In the genomic region with DNA sequence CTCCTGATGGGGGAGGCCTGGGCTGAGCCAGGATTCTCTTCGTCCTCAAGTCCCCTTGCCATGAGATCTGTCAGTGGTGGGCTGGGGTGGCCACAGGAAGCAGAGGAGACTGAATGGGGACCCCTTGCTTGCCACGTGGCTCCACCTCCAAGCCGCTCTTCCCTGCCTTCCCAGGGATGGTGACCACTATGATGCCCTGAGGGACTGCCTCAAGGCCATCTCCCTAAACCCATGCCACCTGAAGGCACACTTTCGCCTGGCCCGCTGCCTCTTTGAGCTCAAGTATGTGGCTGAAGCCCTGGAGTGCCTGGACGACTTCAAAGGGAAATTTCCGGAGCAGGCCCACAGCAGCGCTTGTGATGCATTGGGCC, we compare ENCODE assay signal across 1 cellular context.
TF ChIP-seq lines count a peak whose summit lies in the region.

No MANE protein-coding gene starts in this region.

TF ChIP-seq in K562, 482 proteins besides CTCF, POLR2A, EP300 and RAD21:
- TF ChIP-seq TBL1XR1 (IDR thresholded peaks at IDR 0.05; ENCODE audit: low read length in 2 of 2) = peak in 1 of 2 experiments; percentile 9; a peak in 1 of 4 replicates
- no peak for TF ChIP-seq GATAD2B (IDR thresholded peaks at IDR 0.05; ENCODE audit: borderline replicate concordance)
- TF ChIP-seq PHB (CRISPR knock-in tag; IDR thresholded peaks at IDR 0.05) = 0 out of 2 replicates have a peak, but pooled peaks have one; percentile 2
- TF ChIP-seq NR4A1 (CRISPR knock-in tag; IDR thresholded peaks at IDR 0.05) = peak; percentile 11; the same call in 1 of the 2 replicates
- no peak for TF ChIP-seq NR4A1 (tag; IDR thresholded peaks at IDR 0.05)
- TF ChIP-seq RBM14 (IDR thresholded peaks at IDR 0.05; ENCODE audit: borderline replicate concordance, insufficient read depth, low read depth, low read length) = no peak
- TF ChIP-seq FOXA3 (CRISPR knock-in tag; conservative IDR thresholded peaks at IDR 0.05 in 1 of 2, IDR thresholded peaks at IDR 0.05 in 1 of 2) = 0 out of 4 replicates have a peak, but pooled peaks of 1 of the 2 experiments have one; percentile 11
- no peak for TF ChIP-seq ZHX1 (conservative IDR thresholded peaks at IDR 0.05; ENCODE audit: low read length)
- TF ChIP-seq ZNF583 (CRISPR knock-in tag; IDR thresholded peaks at IDR 0.05) = no peak
- TF ChIP-seq ATF7 (IDR thresholded peaks at IDR 0.05) = 0 out of 2 replicates have a peak, but pooled peaks have one; percentile 1
- TF ChIP-seq SOX6 (IDR thresholded peaks at IDR 0.05) = no peak
- TF ChIP-seq, protein P1, sequence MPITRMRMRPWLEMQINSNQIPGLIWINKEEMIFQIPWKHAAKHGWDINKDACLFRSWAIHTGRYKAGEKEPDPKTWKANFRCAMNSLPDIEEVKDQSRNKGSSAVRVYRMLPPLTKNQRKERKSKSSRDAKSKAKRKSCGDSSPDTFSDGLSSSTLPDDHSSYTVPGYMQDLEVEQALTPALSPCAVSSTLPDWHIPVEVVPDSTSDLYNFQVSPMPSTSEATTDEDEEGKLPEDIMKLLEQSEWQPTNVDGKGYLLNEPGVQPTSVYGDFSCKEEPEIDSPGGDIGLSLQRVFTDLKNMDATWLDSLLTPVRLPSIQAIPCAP (CRISPR knock-in tag; IDR thresholded peaks at IDR 0.05; ENCODE audit: borderline replicate concordance) = no peak
- no peak for TF ChIP-seq MEF2D (tag; conservative IDR thresholded peaks at IDR 0.05; ENCODE audit: low read depth)
- TF ChIP-seq TBP (optimal IDR thresholded peaks at IDR 0.05; ENCODE audit: low read depth, low read length) = peak; percentile 2
- TF ChIP-seq CREB1 (IDR thresholded peaks at IDR 0.05) = 0 out of 2 replicates have a peak, but pooled peaks have one; percentile 5
- no peak for TF ChIP-seq CREB1 (CRISPR knock-in tag; IDR thresholded peaks at IDR 0.05)
